Comparison of ENCODE assay signal across 10 cellular contexts in the genomic region with DNA sequence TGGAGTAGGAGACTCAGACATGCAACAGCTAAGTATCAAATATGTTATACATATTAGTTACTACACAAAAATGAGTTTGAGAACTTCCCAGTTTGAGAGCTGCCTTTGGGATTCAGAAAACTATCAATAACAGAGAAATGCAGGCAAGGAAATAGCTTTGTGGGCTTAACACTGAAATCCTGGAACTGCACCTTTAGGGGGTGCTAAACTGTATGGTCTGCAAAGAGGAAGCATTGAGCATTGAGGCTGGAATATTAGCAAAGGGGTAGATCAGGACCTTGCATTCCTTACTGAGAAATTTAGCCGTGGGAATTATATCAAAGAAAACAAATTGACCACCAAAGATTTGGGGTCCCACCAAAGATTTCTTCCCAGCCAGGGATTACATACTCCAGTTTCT.
A peak's percentile ranks its signal among the peaks of the same experiment; 100 is the strongest.
DNase-seq lines count a peak whose midpoint lies in the region; ATAC-seq, FAIRE-seq and TF ChIP-seq lines count a peak whose summit lies in the region.
"Had no signal": no experiment of that assay in that cellular context is flagged by ENCODE, and none has a peak within 500 bp of the region (broad histone marks: within the 10 kb centered on the region; RNA-seq: fewer than 3 reads in every experiment).

No MANE protein-coding gene starts in this region.

- H3K56ac ChIP-seq in H9 (ENCODE audit: insufficient read length, low read depth, low read length), result no peak overlapping the region

- no peak overlapping the region for H3K18ac ChIP-seq in H9 (ENCODE audit: insufficient read length, low read depth, low read length)

- no peak overlapping the region for H3K4ac ChIP-seq in H9 (ENCODE audit: low read depth, low read length)

- H3K27me3 ChIP-seq in H9 (ENCODE audit: insufficient read depth, low read length), result no peaks in the 10 kb centered on the region
- H3K27me3 ChIP-seq: ascending aorta had no signal

- H3K4me2 ChIP-seq in H9 (ENCODE audit: insufficient read depth, insufficient read length, low read length), result no peak overlapping the region

- no peaks in the 10 kb centered on the region for H3K9me3 ChIP-seq in H9 (ENCODE audit: control insufficient read depth, low read depth, low read length)
- H3K9me3 ChIP-seq: ascending aorta had no signal

- no CpG with 5 or more reads among the region's 1 CpG for WGBS in H9 (ENCODE audit: extremely low coverage, insufficient read length, low lambda C conversion rate)

- no peak overlapping the region for H4K8ac ChIP-seq in H9 (replicated peaks; ENCODE audit: insufficient read length, low read depth, low read length)

- H3K23me2 ChIP-seq in H9 (ENCODE audit: insufficient read length, low read depth, low read length, poor library complexity, severe bottlenecking), result no peaks in the 10 kb centered on the region

- H3K27me3 Mint-ChIP-seq in Calu3 (ENCODE audit: unreplicated experiment) (no peaks in the 10 kb centered on the region), H9 (ENCODE audit: low read depth) (no peaks in the 10 kb centered on the region)

- no peak overlapping the region for H2BK20ac ChIP-seq in H9 (ENCODE audit: low read depth, low read length, poor library complexity, severe bottlenecking)

- intact Hi-C loops in Calu3 (cut with micrococcal nuclease; ENCODE audit: unreplicated experiment), result loop anchor here (10.0 kb wide), 1 partner anchor 304 kb away; no protein-coding TSS in a partner anchor

- no peak overlapping the region for H4K5ac ChIP-seq in H9 (ENCODE audit: insufficient read length, low read depth, low read length)

- no peak overlapping the region for H3T11ph ChIP-seq in H9 (ENCODE audit: low read length)

- H2AK5ac ChIP-seq in H9 (ENCODE audit: insufficient read length, low read length), result no peak overlapping the region

- no peak for FAIRE-seq in urothelium cell line (lab: Jason Lieb, UNC)
- FAIRE-seq: TTC549 had no signal

- TF ChIP-seq CTCF in Calu3 (IDR thresholded peaks at IDR 0.05; ENCODE audit: unreplicated experiment) (peak; percentile 27), H9 (conservative IDR thresholded peaks at IDR 0.05) (peak; percentile 77)

- H3K4me3 Mint-ChIP-seq in Calu3 (ENCODE audit: low read depth, unreplicated experiment) (no peak overlapping the region), H9 (no peak overlapping the region)

- no peak overlapping the region for H3K9ac ChIP-seq in H9 (ENCODE audit: extremely low read depth, insufficient read length, low read length)

- H2AFZ ChIP-seq in H9 (ENCODE audit: low read length), result no peak overlapping the region

- H3K27ac ChIP-seq in H9 (ENCODE audit: insufficient read length, low read depth, low read length), result no peak overlapping the region
- H3K27ac ChIP-seq: ascending aorta had no signal

- no peak overlapping the region for H2BK12ac ChIP-seq in H9 (ENCODE audit: insufficient read length, low read depth, low read length)

- H2BK5ac ChIP-seq in H9 (ENCODE audit: insufficient read length, low read length), result no peak overlapping the region

- H4K91ac ChIP-seq in H9 (ENCODE audit: insufficient read length, low read depth, low read length), result no peak overlapping the region

- H2BK120ac ChIP-seq in H9 (ENCODE audit: low read depth, low read length, poor library complexity, severe bottlenecking), result no peak overlapping the region

- H3K36me3 Mint-ChIP-seq in Calu3 (ENCODE audit: insufficient read depth, unreplicated experiment), result no peaks in the 10 kb centered on the region
- H3K36me3 Mint-ChIP-seq in H9 (ENCODE audit: insufficient read depth in 1 of 3, low read depth in 3 of 3), result no peaks in the 10 kb centered on the region

- no TSS peak for BruUV-seq in Calu3 (replicated peaks; lab: Mats Ljungman, UMichigan)

- ATAC-seq in GM21723 (IDR thresholded peaks at IDR 0.05; ENCODE audit: unreplicated experiment), result no peak
- ATAC-seq in esophagus mucosa, result no peak

- H3K9me3 Mint-ChIP-seq in Calu3 (ENCODE audit: low read depth, unreplicated experiment) (peaks cover 3% of the 10 kb centered on the region), H9 (peaks cover under 1 to 1% of the 10 kb centered on the region in 2 experiments; a peak in 3 of 5 replicates)

- H4K20me1 ChIP-seq in H9 (ENCODE audit: control insufficient read depth, insufficient read depth, insufficient read length), result no peaks in the 10 kb centered on the region

- no peaks in the 10 kb centered on the region for H3K79me1 ChIP-seq in H9 (ENCODE audit: insufficient read depth, low read depth, low read length, poor library complexity, severe bottlenecking)

- no peak overlapping the region for H3K14ac ChIP-seq in H9 (ENCODE audit: insufficient read depth, low read length)

- no peaks in the 10 kb centered on the region for H3K79me2 ChIP-seq in H9 (ENCODE audit: insufficient read depth, low read length)

- H3K4me1 ChIP-seq in H9 (ENCODE audit: insufficient read depth, low read length), result no peaks in the 10 kb centered on the region
- H3K4me1 ChIP-seq: ascending aorta had no signal

- no peak overlapping the region for H3K23ac ChIP-seq in H9 (ENCODE audit: insufficient read length, low read depth, low read length)

- no peak overlapping the region for H3K27ac Mint-ChIP-seq in Calu3 (ENCODE audit: unreplicated experiment)
- no peak overlapping the region for H3K27ac Mint-ChIP-seq in H9

- H3K4me1 Mint-ChIP-seq in Calu3 (ENCODE audit: low read depth, unreplicated experiment) (no peaks in the 10 kb centered on the region), H9 (peaks cover 23 to 27% of the 10 kb centered on the region in 2 experiments)

- CTCF ChIA-PET in Calu3 (lab: Charles Lee), result no interaction called here

- H2BK15ac ChIP-seq in H9 (ENCODE audit: low read depth, low read length), result no peak overlapping the region

- DNase-seq in Calu3 (peak; percentile 27), H9 (peak; percentile 34), RKO (ENCODE audit: low spot score) (peak; percentile 34), iPS-NIHi11 (ENCODE audit: low spot score) (peak; percentile 46), urothelium cell line (ENCODE audit: low spot score) (no peak), COR-L47 (lab: John Stamatoyannopoulos, UW) (no peak)

Comparison
In these comparisons a context has a peak if more than half of its experiments do, and no peak if none do; other contexts are left out.
1. DNase-seq: peak in Calu3 (single experiment), H9 (single experiment), RKO (single experiment) and iPS-NIHi11 (single experiment); none in urothelium cell line (single experiment) and COR-L47 (single experiment).